Comparison of ENCODE assay signal across 9 cellular contexts in genomic region chr6:81766482-81767069, GRCh38. TPM values are rescaled to one million over a fixed set of nuclear protein-coding genes. Genes with fewer than 3 reads are reported as not detected.
DNase-seq lines count a peak whose midpoint lies in the region; ATAC-seq and TF ChIP-seq lines count a peak whose summit lies in the region.
"Had no signal": no experiment of that assay in that cellular context is flagged by ENCODE, and none has a peak within 500 bp of the region (broad histone marks: within the 10 kb centered on the region; RNA-seq: fewer than 3 reads in every experiment).

No MANE protein-coding gene starts in this region.

- no peaks in the 10 kb centered on the region for H3K9me3 ChIP-seq in OCI-LY3 (ENCODE audit: insufficient read depth, low read length)
- H3K9me3 ChIP-seq: gastrocnemius medialis had no signal

- H3K4me1 ChIP-seq in OCI-LY3 (ENCODE audit: low read length) = peaks cover 6% of the 10 kb centered on the region; the same call in 1 of the 2 replicates

- H3K27ac ChIP-seq in OCI-LY3 (ENCODE audit: low read length) = no peak overlapping the region
- H3K27ac ChIP-seq: gastrocnemius medialis had no signal

- no peak for TF ChIP-seq CTCF in Calu3 (IDR thresholded peaks at IDR 0.05; ENCODE audit: unreplicated experiment)
- no peak for TF ChIP-seq CTCF in OCI-LY3 (IDR thresholded peaks at IDR 0.05; ENCODE audit: low read depth, low read length)
- no peak for TF ChIP-seq CTCF in GM13976 (IDR thresholded peaks at IDR 0.05; ENCODE audit: borderline replicate concordance, control extremely low read depth, extremely low read depth, insufficient read depth, missing control alignments)

- DNase-seq in Calu3 (peak; percentile 67), Right ventricle myocardium superior (no peak), GM13976 (ENCODE audit: low spot score) (no peak), GM19240 (ENCODE audit: insufficient read length, low spot score) (no peak)
- no peak for DNase-seq in activated CD4-positive, alpha-beta memory T cell treated with anti-CD3 and anti-CD28 coated beads for 36 hours
- DNase-seq in activated CD8-positive, alpha-beta memory T cell treated with anti-CD3 and anti-CD28 coated beads for 24 hours = no peak
- DNase-seq: gastrocnemius medialis had no signal

- ATAC-seq in HG02623 (IDR thresholded peaks at IDR 0.05; ENCODE audit: unreplicated experiment) = peak; percentile 52
- peak; percentile 61 for ATAC-seq in Right ventricle myocardium superior (ENCODE audit: poor library complexity)

- no peaks in the 10 kb centered on the region for H3K79me2 ChIP-seq in OCI-LY3 (ENCODE audit: low read length)

- H2AFZ ChIP-seq in OCI-LY3 (ENCODE audit: low read depth, low read length) = peak overlapping the region; percentile 49; the same call in 1 of the 2 replicates

- H3K4me2 ChIP-seq in OCI-LY3 (ENCODE audit: low read length) = no peak overlapping the region

- H3K9me3 Mint-ChIP-seq in Calu3 (ENCODE audit: low read depth, unreplicated experiment) = peaks cover 4% of the 10 kb centered on the region
- no peaks in the 10 kb centered on the region for H3K9me3 Mint-ChIP-seq in activated CD4-positive, alpha-beta memory T cell treated with anti-CD3 and anti-CD28 coated beads for 36 hours

- H3K27me3 Mint-ChIP-seq in Calu3 (ENCODE audit: unreplicated experiment) = peaks cover 13% of the 10 kb centered on the region
- H3K27me3 Mint-ChIP-seq in activated CD4-positive, alpha-beta memory T cell treated with anti-CD3 and anti-CD28 coated beads for 36 hours = peaks cover 5% of the 10 kb centered on the region

- in situ Hi-C loops in GM13976 (cut with MboI; ENCODE audit: low sequenced_read_pairs, unreplicated experiment) = no loop called here

- POLR2A ChIA-PET in activated CD4-positive, alpha-beta memory T cell treated with anti-CD3 and anti-CD28 coated beads for 36 hours (lab: Charles Lee) = no interaction called here

- H3K9ac ChIP-seq in OCI-LY3 (ENCODE audit: low read length) = no peak overlapping the region

- intact Hi-C loops in Calu3 (cut with micrococcal nuclease; ENCODE audit: unreplicated experiment) = loop anchor here (2.0 to 5.0 kb wide), 3 partner anchors 72 to 216 kb away; no protein-coding TSS in a partner anchor
- intact Hi-C loops in Right ventricle myocardium superior (cut with DNase I) = no loop called here
- intact Hi-C loops in activated CD4-positive, alpha-beta memory T cell treated with anti-CD3 and anti-CD28 coated beads for 36 hours (cut with micrococcal nuclease) = no loop called here

- CTCF ChIA-PET in Calu3 (lab: Charles Lee) = interaction anchor here (1.2 to 1.8 kb wide), 3 partner anchors 12 to 109 kb away, joined by 3 to 14 read pairs (median 6); no protein-coding TSS in a partner anchor
- CTCF ChIA-PET in activated CD4-positive, alpha-beta memory T cell treated with anti-CD3 and anti-CD28 coated beads for 36 hours (lab: Charles Lee) = no interaction called here

- H4K20me1 ChIP-seq in OCI-LY3 (ENCODE audit: insufficient read depth, low read length) = no peaks in the 10 kb centered on the region

- H3K4me3 ChIP-seq in OCI-LY3 (ENCODE audit: low read length) = no peak overlapping the region
- H3K4me3 ChIP-seq: gastrocnemius medialis had no signal

- BruUV-seq in Calu3 (replicated peaks; lab: Mats Ljungman, UMichigan) = no TSS peak

- peak overlapping the region; percentile 78 for H3K27ac Mint-ChIP-seq in Calu3 (ENCODE audit: unreplicated experiment)
- no peak overlapping the region for H3K27ac Mint-ChIP-seq in activated CD4-positive, alpha-beta memory T cell treated with anti-CD3 and anti-CD28 coated beads for 36 hours

- H3K4me3 Mint-ChIP-seq in Calu3 (ENCODE audit: low read depth, unreplicated experiment) = peak overlapping the region; percentile 29
- no peak overlapping the region for H3K4me3 Mint-ChIP-seq in activated CD4-positive, alpha-beta memory T cell treated with anti-CD3 and anti-CD28 coated beads for 36 hours

- H3K36me3 Mint-ChIP-seq in Calu3 (ENCODE audit: insufficient read depth, unreplicated experiment) = peaks cover 6% of the 10 kb centered on the region
- no peaks in the 10 kb centered on the region for H3K36me3 Mint-ChIP-seq in activated CD4-positive, alpha-beta memory T cell treated with anti-CD3 and anti-CD28 coated beads for 36 hours

- peaks cover 28% of the 10 kb centered on the region for H3K4me1 Mint-ChIP-seq in Calu3 (ENCODE audit: low read depth, unreplicated experiment)
- no peaks in the 10 kb centered on the region for H3K4me1 Mint-ChIP-seq in activated CD4-positive, alpha-beta memory T cell treated with anti-CD3 and anti-CD28 coated beads for 36 hours (ENCODE audit: low read depth)

- no peaks in the 10 kb centered on the region for H3K36me3 ChIP-seq in OCI-LY3 (replicated peaks; ENCODE audit: low read depth, low read length)
- H3K36me3 ChIP-seq: gastrocnemius medialis had no signal

- no peaks in the 10 kb centered on the region for H3K27me3 ChIP-seq in OCI-LY3 (ENCODE audit: low read depth, low read length)
- H3K27me3 ChIP-seq: gastrocnemius medialis had no signal

RNA-seq across cellular contexts. Expression of gene TENT5A, which starts 14.1 kb away (rescaled TPM):
- total RNA-seq in Calu3 (2022) = 9.7 and 17.4 TPM in 2 replicates
- total RNA-seq in Right ventricle myocardium superior = 53.5 TPM
- 1 to 10 TPM in 1 of 2 experiments, under 1 TPM in 1; 0.51 to 1.1 TPM for total RNA-seq in activated CD4-positive, alpha-beta memory T cell treated with anti-CD3 and anti-CD28 coated beads for 36 hours
